In the genomic region with DNA sequence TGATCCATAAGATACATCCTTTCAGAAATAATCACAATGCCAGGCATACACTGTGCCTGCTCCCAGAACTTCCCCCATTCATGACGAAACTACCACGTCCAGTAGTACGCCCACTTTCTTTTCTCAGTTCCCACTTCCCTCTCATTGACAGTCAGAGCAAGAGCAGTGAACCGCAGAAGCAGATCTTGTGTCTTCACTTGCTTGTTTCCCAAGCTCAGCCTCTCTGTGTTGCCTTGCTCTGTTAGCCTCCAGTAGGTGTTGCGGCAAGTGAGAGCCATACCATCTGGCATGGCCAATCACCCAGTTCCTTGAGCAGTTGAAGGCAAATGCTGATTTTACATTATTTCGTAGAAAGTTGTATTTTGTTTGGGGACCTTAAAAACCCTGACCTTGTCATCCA, we compare ENCODE assay signal across 8 cellular contexts. TPM values are rescaled to one million over a fixed set of nuclear protein-coding genes. Genes with fewer than 3 reads are reported as not detected.
DNase-seq lines count a peak whose midpoint lies in the region; ATAC-seq and TF ChIP-seq lines count a peak whose summit lies in the region.

No MANE protein-coding gene starts in this region.

- H3K4me2 ChIP-seq in PC-3 (ENCODE audit: low read length), result no peak overlapping the region

- POLR2A ChIA-PET in activated CD8-positive, alpha-beta T cell treated with anti-CD3 and anti-CD28 coated beads, Interleukin-2, amount 10 ng/mL, durations not matched to agents 7 days and 5 days (lab: Charles Lee), result no interaction called here
- POLR2A ChIA-PET in PC-3 (lab: Charles Lee; ENCODE audit: unreplicated experiment), result no interaction called here

- H3K9me3 ChIP-seq in BE2C (no peaks in the 10 kb centered on the region), PC-3 (ENCODE audit: low read length) (no peaks in the 10 kb centered on the region)

- H3K4me1 Mint-ChIP-seq in activated CD8-positive, alpha-beta T cell treated with anti-CD3 and anti-CD28 coated beads, Interleukin-2, amount 10 ng/mL, durations not matched to agents 7 days and 5 days (ENCODE audit: low read depth), result peaks cover 40% of the 10 kb centered on the region
- peaks cover 65% of the 10 kb centered on the region in 2 donors for H3K4me1 Mint-ChIP-seq in natural killer cell

- no peaks in the 10 kb centered on the region for H3K79me2 ChIP-seq in PC-3 (ENCODE audit: low read length)

- no TSS peak for BruUV-seq in PC-3 (replicated peaks; lab: Mats Ljungman, UMichigan)

- no peaks in the 10 kb centered on the region for H3F3A ChIP-seq in PC-3 (ENCODE audit: low read length, unreplicated experiment)

- ATAC-seq in GM19438 (IDR thresholded peaks at IDR 0.05; ENCODE audit: low read depth, unreplicated experiment), result peak; percentile 67
- peak; percentile 79 for ATAC-seq in HG03354 (IDR thresholded peaks at IDR 0.05; ENCODE audit: poor library complexity, severe bottlenecking, unreplicated experiment)
- peak; percentile 20 for ATAC-seq in activated CD8-positive, alpha-beta T cell treated with anti-CD3 and anti-CD28 coated beads, Interleukin-2, amount 10 ng/mL, durations not matched to agents 7 days and 5 days
- peak; percentile 38 to 70 (median 57) for ATAC-seq in natural killer cell
- no peak for ATAC-seq in PC-3

- H3K27me3 ChIP-seq in BE2C, result no peaks in the 10 kb centered on the region
- H3K27me3 ChIP-seq in PC-3 (ENCODE audit: low read length), result no peaks in the 10 kb centered on the region

- intact Hi-C loops in natural killer cell (cut with micrococcal nuclease), result loop anchor here (1.0 kb wide), 1 partner anchor 12 kb away; no protein-coding TSS in a partner anchor
- intact Hi-C loops in PC-3 (cut with micrococcal nuclease), result no loop called here

- peak overlapping the region; percentile 23 for H3K27ac Mint-ChIP-seq in activated CD8-positive, alpha-beta T cell treated with anti-CD3 and anti-CD28 coated beads, Interleukin-2, amount 10 ng/mL, durations not matched to agents 7 days and 5 days
- H3K27ac Mint-ChIP-seq in natural killer cell, result peak overlapping the region; percentile 94 to 96

- H3K27ac ChIP-seq in PC-3 (ENCODE audit: low read length), result no peak overlapping the region

- H3K4me3 ChIP-seq in BE2C (ENCODE audit: low read depth, low read length), result no peak overlapping the region
- H3K4me3 ChIP-seq in PC-3 (ENCODE audit: low read length), result no peak overlapping the region

- peaks cover 25% of the 10 kb centered on the region for H3K27me3 Mint-ChIP-seq in activated CD8-positive, alpha-beta T cell treated with anti-CD3 and anti-CD28 coated beads, Interleukin-2, amount 10 ng/mL, durations not matched to agents 7 days and 5 days (ENCODE audit: low read depth)
- no peaks in the 10 kb centered on the region for H3K27me3 Mint-ChIP-seq in natural killer cell (ENCODE audit: low read depth in 2 of 2)

- H3K4me3 Mint-ChIP-seq in activated CD8-positive, alpha-beta T cell treated with anti-CD3 and anti-CD28 coated beads, Interleukin-2, amount 10 ng/mL, durations not matched to agents 7 days and 5 days, result no peak overlapping the region
- peak overlapping the region; percentile 18 for H3K4me3 Mint-ChIP-seq in natural killer cell

- TF ChIP-seq CTCF in natural killer cell (IDR thresholded peaks at IDR 0.05) (no peak), BE2C (IDR thresholded peaks at IDR 0.05; ENCODE audit: low read depth, low read length) (no peak), PC-3 (conservative IDR thresholded peaks at IDR 0.05; ENCODE audit: low read depth, low read length) (no peak)

- no peaks in the 10 kb centered on the region for H3K9me2 ChIP-seq in PC-3 (replicated peaks; ENCODE audit: low read length)

- DNase-seq in GDM1 (lab: John Stamatoyannopoulos, UW) (peak; percentile 80), natural killer cell (peak; percentile 42), GM03348 (ENCODE audit: low spot score) (no peak), BE2C (no peak), PC-3 (no peak)
- DNase-seq in activated CD8-positive, alpha-beta T cell treated with anti-CD3 and anti-CD28 coated beads, Interleukin-2, amount 10 ng/mL, durations not matched to agents 7 days and 5 days, result peak; percentile 46

- H3K9me3 Mint-ChIP-seq in activated CD8-positive, alpha-beta T cell treated with anti-CD3 and anti-CD28 coated beads, Interleukin-2, amount 10 ng/mL, durations not matched to agents 7 days and 5 days (ENCODE audit: insufficient read depth), result no peaks in the 10 kb centered on the region
- H3K9me3 Mint-ChIP-seq in natural killer cell, result no peaks in the 10 kb centered on the region

- H4K20me1 ChIP-seq in PC-3 (ENCODE audit: low read length), result no peaks in the 10 kb centered on the region

- no peaks in the 10 kb centered on the region for H3K36me3 ChIP-seq in BE2C
- H3K36me3 ChIP-seq in PC-3 (ENCODE audit: low read depth, low read length), result no peaks in the 10 kb centered on the region

- no peak overlapping the region for H3K9ac ChIP-seq in PC-3 (ENCODE audit: low read length)

- no peaks in the 10 kb centered on the region for H3K36me3 Mint-ChIP-seq in activated CD8-positive, alpha-beta T cell treated with anti-CD3 and anti-CD28 coated beads, Interleukin-2, amount 10 ng/mL, durations not matched to agents 7 days and 5 days (ENCODE audit: low read depth)
- no peaks in the 10 kb centered on the region for H3K36me3 Mint-ChIP-seq in natural killer cell

- no peak overlapping the region for H2AFZ ChIP-seq in PC-3 (ENCODE audit: low read length)

- CTCF ChIA-PET in activated CD8-positive, alpha-beta T cell treated with anti-CD3 and anti-CD28 coated beads, Interleukin-2, amount 10 ng/mL, durations not matched to agents 7 days and 5 days (lab: Charles Lee), result interaction anchor here (0.9 to 1.9 kb wide), 3 partner anchors 12 to 22 kb away, joined by 3 to 14 read pairs (median 4); partner anchors contain the start of gene UST
- CTCF ChIA-PET in PC-3 (lab: Charles Lee), result no interaction called here

- H3K4me1 ChIP-seq in BE2C (no peaks in the 10 kb centered on the region), PC-3 (ENCODE audit: insufficient read depth, low read length) (no peaks in the 10 kb centered on the region)

RNA-seq across cellular contexts. Expression of gene UST, which starts 11.7 kb away (rescaled TPM):
- total RNA-seq in activated CD8-positive, alpha-beta T cell treated with anti-CD3 and anti-CD28 coated beads, Interleukin-2, amount 10 ng/mL, durations not matched to agents 7 days and 5 days, result under 1 TPM; 0.16 to 0.42 TPM
- total RNA-seq in natural killer cell (10 to 100 TPM in 2 of 3 donors, 1 to 10 TPM in 1; 6.3 to 11.9 (median 10.6) TPM), PC-3 (2014; rRNA removed) (3.9 and 7.9 TPM in 2 replicates)
- not detected for polyA plus RNA-seq in BE2C (2012; ENCODE audit: insufficient read depth, insufficient read length, low read depth)

Comparison
In these comparisons a context has a peak if more than half of its experiments do, and no peak if none do; other contexts are left out.
1. DNase-seq: peak in GDM1 (single experiment), activated CD8-positive, alpha-beta T cell treated with anti-CD3 and anti-CD28 coated beads, Interleukin-2, amount 10 ng/mL, durations not matched to agents 7 days and 5 days (single experiment) and natural killer cell (single experiment); none in GM03348 (single experiment), BE2C (single experiment) and PC-3 (single experiment).